ENCODE assay signal across 9 cellular contexts in genomic region chr1:171141336-171142051, GRCh38. TPM values are rescaled to one million over a fixed set of nuclear protein-coding genes. Genes with fewer than 3 reads are reported as not detected.
DNase-seq lines count a peak whose midpoint lies in the region; ATAC-seq, FAIRE-seq and TF ChIP-seq lines count a peak whose summit lies in the region.
"Had no signal": no experiment of that assay in that cellular context is flagged by ENCODE, and none has a peak within 500 bp of the region (broad histone marks: within the 10 kb centered on the region; RNA-seq: fewer than 3 reads in every experiment).

No MANE protein-coding gene starts in this region.

- no peak overlapping the region for H3K4me3 Mint-ChIP-seq in astrocyte (ENCODE audit: unreplicated experiment)
- H3K4me3 Mint-ChIP-seq in immature natural killer cell: no peak overlapping the region

- no peaks in the 10 kb centered on the region for H3K27me3 ChIP-seq in astrocyte (ENCODE audit: insufficient read depth, low read length)
- no peaks in the 10 kb centered on the region for H3K27me3 ChIP-seq in right cardiac atrium (ENCODE audit: control insufficient read depth, insufficient read depth)

- no peak for TF ChIP-seq CTCF in astrocyte (IDR thresholded peaks at IDR 0.05; ENCODE audit: insufficient read depth, low read depth, low read length)

- H3K9ac ChIP-seq in astrocyte (ENCODE audit: low read length): peak overlapping the region; percentile 38

- no peak for FAIRE-seq in astrocyte (lab: Jason Lieb, UNC)

- H3K27me3 Mint-ChIP-seq in astrocyte (ENCODE audit: low read depth, unreplicated experiment): no peaks in the 10 kb centered on the region
- peaks cover 0 to 13% (median 4%) of the 10 kb centered on the region in 3 donors for H3K27me3 Mint-ChIP-seq in immature natural killer cell (ENCODE audit: low read depth in 3 of 3)

- no peaks in the 10 kb centered on the region for H3K36me3 ChIP-seq in astrocyte (ENCODE audit: insufficient read depth, low read length)

- H3K9me3 ChIP-seq in astrocyte (ENCODE audit: insufficient read depth, low read depth, low read length): no peaks in the 10 kb centered on the region
- H3K9me3 ChIP-seq in right cardiac atrium (ENCODE audit: control insufficient read depth, low read length): no peaks in the 10 kb centered on the region

- intact Hi-C loops in right cardiac atrium (cut with DNase I): loop anchor here in 1 of 4 donors (2.0 kb wide), 1 partner anchor 45 kb away; no protein-coding TSS in a partner anchor

- H3K4me1 ChIP-seq in astrocyte (ENCODE audit: insufficient read depth, low read length) (peaks cover 10% of the 10 kb centered on the region), right cardiac atrium (ENCODE audit: control insufficient read depth, insufficient read depth, low read length) (peaks cover 7% of the 10 kb centered on the region)

- H3K79me2 ChIP-seq in astrocyte (ENCODE audit: insufficient read depth, low read length): no peaks in the 10 kb centered on the region

- H3K27ac Mint-ChIP-seq in astrocyte (ENCODE audit: unreplicated experiment) (no peak overlapping the region), immature natural killer cell (no peak overlapping the region)

- H3K9me3 Mint-ChIP-seq in astrocyte (ENCODE audit: unreplicated experiment) (no peaks in the 10 kb centered on the region), immature natural killer cell (peaks cover 0 to 2% (median 0%) of the 10 kb centered on the region in 6 donors)

- ATAC-seq in right cardiac atrium (peak; percentile 88 to 89), GM19023 (IDR thresholded peaks at IDR 0.05; ENCODE audit: unreplicated experiment) (no peak)

- peak overlapping the region; percentile 9 for H2AFZ ChIP-seq in astrocyte (ENCODE audit: low read depth, low read length)

- no peak overlapping the region for H3K4me3 ChIP-seq in astrocyte (ENCODE audit: insufficient read depth, low read depth, low read length)
- H3K4me3 ChIP-seq in right cardiac atrium (ENCODE audit: low read length): no peak overlapping the region

- H3K27ac ChIP-seq in astrocyte (ENCODE audit: low read depth, low read length): peak overlapping the region; percentile 36
- H3K27ac ChIP-seq in right cardiac atrium (ENCODE audit: low read length): peak overlapping the region; percentile 80

- H3K4me1 Mint-ChIP-seq in astrocyte (ENCODE audit: low read depth, unreplicated experiment) (no peaks in the 10 kb centered on the region), immature natural killer cell (no peaks in the 10 kb centered on the region)

- H3K36me3 Mint-ChIP-seq in astrocyte (ENCODE audit: low read depth, unreplicated experiment) (no peaks in the 10 kb centered on the region), immature natural killer cell (no peaks in the 10 kb centered on the region)

- peak overlapping the region; percentile 44 for H3K4me2 ChIP-seq in astrocyte (ENCODE audit: low read length)

- peak; percentile 72 for DNase-seq in GM03348 (ENCODE audit: low spot score)
- peak; percentile 87 for DNase-seq in astrocyte (ENCODE audit: low read depth)
- peak; percentile 68 to 80 (median 73) for DNase-seq in right cardiac atrium
- DNase-seq in renal cortical epithelial cell (ENCODE audit: low read depth): peak; percentile 9
- no peak for DNase-seq in NCI-H748 (lab: John Stamatoyannopoulos, UW; ENCODE audit: unreplicated experiment)
- no peak for DNase-seq in activated CD8-positive, alpha-beta memory T cell treated with anti-CD3 and anti-CD28 coated beads for 24 hours
- no peak for DNase-seq in immature natural killer cell
- DNase-seq: activated CD4-positive, alpha-beta T cell treated with anti-CD3 and anti-CD28 coated beads, Interleukin-2, amount 50 U/mL, for 4 hours had no signal

- no peaks in the 10 kb centered on the region for H4K20me1 ChIP-seq in astrocyte (ENCODE audit: insufficient read depth, low read length)

- 27% methylated on average over 4 of the region's 4 CpGs for WGBS in right cardiac atrium

RNA-seq across cellular contexts. Expression of gene FMO2, which starts 43.6 kb away (rescaled TPM):
- not detected in 2 replicates for total RNA-seq in astrocyte
- 10 to 100 TPM; 26.2 to 87.7 (median 66.4) TPM for total RNA-seq in right cardiac atrium
- polyA plus RNA-seq in right cardiac atrium: 41.0 TPM
- not detected in 2 replicates for total RNA-seq in renal cortical epithelial cell
- polyA plus RNA-seq in immature natural killer cell: not detected

RNA-seq across cellular contexts. Expression of gene FMO3, which starts 50.8 kb away (rescaled TPM):
- not detected in 2 replicates for total RNA-seq in astrocyte
- 1 to 10 TPM in 3 of 4 donors, under 1 TPM in 1; 0.62 to 1.6 (median 1.3) TPM for total RNA-seq in right cardiac atrium
- polyA plus RNA-seq in right cardiac atrium: 2.0 TPM
- total RNA-seq in renal cortical epithelial cell: 0.05 TPM in 1 of 2 replicates, not detected in the other
- not detected for polyA plus RNA-seq in immature natural killer cell

Comparison
In these comparisons a context has a peak if more than half of its experiments do, and no peak if none do; other contexts are left out.
1. DNase-seq: peak in GM03348 (single experiment), astrocyte (single experiment), right cardiac atrium (3 of 3) and renal cortical epithelial cell (single experiment); none in NCI-H748 (single experiment), activated CD8-positive, alpha-beta memory T cell treated with anti-CD3 and anti-CD28 coated beads for 24 hours (single experiment) and immature natural killer cell (0 of 3).
2. RNA of gene FMO2, which starts 43.6 kb away (total RNA-seq): 26.2 to 87.7 TPM in right cardiac atrium; not detected in astrocyte and not detected in renal cortical epithelial cell; every median in the first group is over 10 times any median in the second.